ENCODE assay signal across 8 cellular contexts in the genomic region with DNA sequence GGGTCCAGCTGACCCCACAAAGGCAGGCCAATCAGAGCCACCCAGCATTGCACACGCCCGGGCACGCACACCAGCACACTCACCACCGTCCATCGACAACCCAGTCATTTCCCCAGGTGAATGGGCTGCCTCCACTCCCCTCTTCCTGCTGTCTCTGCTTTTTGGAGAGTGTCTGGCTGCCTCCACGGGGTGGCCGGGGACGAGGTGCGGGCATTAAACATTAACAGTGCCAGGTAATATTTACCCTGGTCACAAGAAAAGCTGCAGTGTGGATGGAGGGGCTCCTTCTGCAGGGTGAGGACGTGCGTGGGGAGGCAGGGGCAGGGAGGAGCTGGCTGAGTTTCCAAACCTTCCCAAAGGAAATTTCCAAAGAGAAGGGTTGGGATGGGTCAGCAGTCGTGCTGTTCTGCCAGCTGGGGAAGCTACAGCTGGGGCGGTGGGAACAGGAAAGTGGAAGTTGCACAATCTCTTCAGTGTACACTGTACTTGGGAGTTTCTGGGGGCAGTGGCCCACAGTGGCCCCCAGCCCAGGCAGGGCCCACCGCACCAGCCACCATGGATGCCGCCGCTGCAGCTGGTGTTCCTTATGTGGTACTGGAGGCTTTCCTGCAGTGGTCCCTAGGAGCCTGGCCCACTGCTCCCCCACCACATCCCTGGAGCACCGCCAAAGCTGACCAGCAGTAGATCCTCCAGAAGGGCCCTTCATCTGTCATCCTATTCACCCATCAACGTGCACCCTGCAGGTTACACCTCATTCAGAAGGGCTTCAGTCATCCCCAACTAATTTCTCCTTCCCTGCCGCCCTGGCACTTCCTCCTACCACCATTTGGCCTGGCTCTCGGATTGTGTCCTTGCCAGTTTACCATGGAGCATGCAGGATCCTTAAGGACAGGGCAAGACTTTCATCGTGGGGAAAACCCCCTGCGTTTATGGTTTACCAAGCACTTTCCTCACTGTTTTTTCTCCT. TPM values are rescaled to one million over a fixed set of nuclear protein-coding genes. Genes with fewer than 3 reads are reported as not detected.
DNase-seq lines count a peak whose midpoint lies in the region; ATAC-seq, FAIRE-seq and TF ChIP-seq lines count a peak whose summit lies in the region.

FXYD2 (minus strand) TSS at position 174 of the 967 bp plus-strand sequence; CDS start at position 108, 66 bp downstream.

- no peaks in the 10 kb centered on the region for H3K9me3 Mint-ChIP-seq in CD4-positive, alpha-beta T cell

- dilution Hi-C loops in endothelial cell of umbilical vein (cut with MboI; ENCODE audit: extremely low pct_ligation_motif_present, low sequenced_read_pairs): no loop called here

- H3K4me3 ChIP-seq in endothelial cell of umbilical vein (replicated peaks in 1 of 3; ENCODE audit: insufficient read depth in 1 of 3, low read depth in 1 of 3, low read length in 3 of 3): no peak within 1 kb of the TSS

- BruUV-seq in endothelial cell of umbilical vein (replicated peaks; lab: Mats Ljungman, UMichigan): no TSS peak

- H3K4me1 Mint-ChIP-seq in CD4-positive, alpha-beta T cell (ENCODE audit: low read depth): peaks cover 56% of the 10 kb centered on the region

- no peak within 1 kb of the TSS for H3K4me3 Mint-ChIP-seq in CD4-positive, alpha-beta T cell

- H4K20me1 ChIP-seq in endothelial cell of umbilical vein (replicated peaks; ENCODE audit: control insufficient read depth, extremely low read depth, insufficient read depth, low read length): no peaks in the 10 kb centered on the region

- no peaks in the 10 kb centered on the region for H3K79me2 ChIP-seq in endothelial cell of umbilical vein (ENCODE audit: control insufficient read depth, insufficient read depth, low read length)

- FAIRE-seq in endothelial cell of umbilical vein (lab: Jason Lieb, UNC): peak; percentile 42

- no peaks in the 10 kb centered on the region for H3K36me3 Mint-ChIP-seq in CD4-positive, alpha-beta T cell (ENCODE audit: low read depth)

- H3K9me1 ChIP-seq in endothelial cell of umbilical vein (replicated peaks; ENCODE audit: control insufficient read depth, extremely low read depth, insufficient read depth, low read length): no peaks in the 10 kb centered on the region

- peak within 1 kb of the TSS; percentile 83 for H2AFZ ChIP-seq in endothelial cell of umbilical vein (ENCODE audit: low read depth, low read length)

- peak within 1 kb of the TSS; percentile 47 for H3K4me2 ChIP-seq in endothelial cell of umbilical vein (ENCODE audit: insufficient read depth, low read length)

- H3K27ac Mint-ChIP-seq in CD4-positive, alpha-beta T cell: peak within 1 kb of the TSS; percentile 50

- H3K27ac ChIP-seq in CD4-positive, alpha-beta T cell (ENCODE audit: low read depth, low read length): no peak within 1 kb of the TSS
- H3K27ac ChIP-seq in endothelial cell of umbilical vein (ENCODE audit: insufficient read depth, low read depth, low read length): peak within 1 kb of the TSS; percentile 94

- TF ChIP-seq CTCF in CD4-positive, alpha-beta T cell (IDR thresholded peaks at IDR 0.05): no peak
- no peak for TF ChIP-seq CTCF in endothelial cell of umbilical vein (IDR thresholded peaks at IDR 0.05; ENCODE audit: extremely low read depth in 1 of 2, insufficient read depth in 1 of 2, low read depth in 1 of 2, low read length in 2 of 2)
- TF ChIP-seq CTCF in omental fat pad (IDR thresholded peaks at IDR 0.05): no peak

- DNase-seq in CD4-positive, alpha-beta T cell: peak in 1 of 10 experiments; percentile 24
- DNase-seq in NCI-H69 (lab: John Stamatoyannopoulos, UW) (peak; percentile 89), endothelial cell of umbilical vein (ENCODE audit: low read depth, low spot score) (peak; percentile 44), omental fat pad (ENCODE audit: low spot score) (peak; percentile 25), GDM1 (lab: John Stamatoyannopoulos, UW) (no peak), NCI-H146 (lab: John Stamatoyannopoulos, UW) (no peak), SHP77 (lab: John Stamatoyannopoulos, UW) (no peak)

- ATAC-seq in CD4-positive, alpha-beta T cell (ENCODE audit: poor library complexity): no peak
- no peak for ATAC-seq in omental fat pad (ENCODE audit: low FRiP score)
- no peak for ATAC-seq in HG02642 (IDR thresholded peaks at IDR 0.05; ENCODE audit: poor library complexity, unreplicated experiment)

- H3K27me3 ChIP-seq in CD4-positive, alpha-beta T cell (ENCODE audit: control insufficient read depth, insufficient read depth, low read length): no peaks in the 10 kb centered on the region
- H3K27me3 ChIP-seq in endothelial cell of umbilical vein (ENCODE audit: control insufficient read depth in 2 of 2, insufficient read depth in 2 of 2, low read length in 2 of 2): no peaks in the 10 kb centered on the region

- POLR2A ChIA-PET in CD4-positive, alpha-beta T cell (lab: Charles Lee): interaction anchor here (1.2 to 1.5 kb wide), 2 partner anchors 126 to 176 kb away, joined by 3 to 8 read pairs; no protein-coding TSS in a partner anchor
- POLR2A ChIA-PET in endothelial cell of umbilical vein (lab: Charles Lee): interaction anchor here (0.6 kb wide), 1 partner anchor 83 kb away, joined by 3 read pairs; no protein-coding TSS in a partner anchor

- peak within 1 kb of the TSS; percentile 52 for H3K9ac ChIP-seq in endothelial cell of umbilical vein (replicated peaks; ENCODE audit: extremely low read depth, insufficient read depth, low read length)

- intact Hi-C loops in CD4-positive, alpha-beta T cell (cut with DNase I, micrococcal nuclease): loop anchor here in 1 of 2 experiments (5.0 kb wide), 1 partner anchor 127 kb away; no protein-coding TSS in a partner anchor
- intact Hi-C loops in endothelial cell of umbilical vein (cut with micrococcal nuclease): loop anchor here (1.0 kb wide), 1 partner anchor 19 kb away; no protein-coding TSS in a partner anchor

- no peaks in the 10 kb centered on the region for H3K27me3 Mint-ChIP-seq in CD4-positive, alpha-beta T cell

- H3K36me3 ChIP-seq in endothelial cell of umbilical vein (ENCODE audit: control insufficient read depth in 2 of 2, extremely low read depth in 1 of 2, insufficient read depth in 2 of 2, low read length in 2 of 2): no peaks in the 10 kb centered on the region

- no peaks in the 10 kb centered on the region for H3K9me3 ChIP-seq in CD4-positive, alpha-beta T cell (ENCODE audit: control insufficient read depth, low read length)
- H3K9me3 ChIP-seq in endothelial cell of umbilical vein (replicated peaks; ENCODE audit: control insufficient read depth, insufficient read depth, low read length): no peaks in the 10 kb centered on the region

- TF ChIP-seq POLR2A in endothelial cell of umbilical vein (IDR thresholded peaks at IDR 0.05; ENCODE audit: low read depth, low read length): no peak

- peaks cover 31% of the 10 kb centered on the region for H3K4me1 ChIP-seq in endothelial cell of umbilical vein (ENCODE audit: control insufficient read depth, extremely low read depth, insufficient read depth, low read length)

- CTCF ChIA-PET in CD4-positive, alpha-beta T cell (lab: Charles Lee): interaction anchor here (3.5 kb wide), 1 partner anchor 16 kb away, joined by 21 read pairs; no protein-coding TSS in a partner anchor
- CTCF ChIA-PET in endothelial cell of umbilical vein (lab: Charles Lee): interaction anchor here (1.0 to 12.2 kb wide), 10 partner anchors 13 to 228 kb away, joined by 3 to 520 read pairs (median 8); no protein-coding TSS in a partner anchor

TF ChIP-seq in endothelial cell of umbilical vein, 7 proteins besides CTCF, POLR2A, EP300 and RAD21:
- TF ChIP-seq, protein P1, sequence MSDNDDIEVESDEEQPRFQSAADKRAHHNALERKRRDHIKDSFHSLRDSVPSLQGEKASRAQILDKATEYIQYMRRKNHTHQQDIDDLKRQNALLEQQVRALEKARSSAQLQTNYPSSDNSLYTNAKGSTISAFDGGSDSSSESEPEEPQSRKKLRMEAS (IDR thresholded peaks at IDR 0.05; ENCODE audit: insufficient read depth, insufficient read length): no peak
- no peak for TF ChIP-seq GATA2 (IDR thresholded peaks at IDR 0.05; ENCODE audit: insufficient read depth, insufficient read length, low read depth, low read length)
- TF ChIP-seq POLR2AphosphoS5 (IDR thresholded peaks at IDR 0.05; ENCODE audit: insufficient read depth, low read depth, low read length): no peak
- TF ChIP-seq JUN (IDR thresholded peaks at IDR 0.05; ENCODE audit: borderline replicate concordance, insufficient read depth, insufficient read length, low read depth): no peak
- TF ChIP-seq MYC (IDR thresholded peaks at IDR 0.05; ENCODE audit: low read depth, low read length): no peak
- TF ChIP-seq FOS (IDR thresholded peaks at IDR 0.05; ENCODE audit: borderline replicate concordance, insufficient read depth, low read length): no peak
- TF ChIP-seq EZH2 (IDR thresholded peaks at IDR 0.05; ENCODE audit: borderline replicate concordance, low read depth, low read length, severe bottlenecking): no peak
TF ChIP-seq in endothelial cell of umbilical vein: peak in this region for 0.

RNA-seq across cellular contexts. Expression of gene FXYD2, which starts in this region (rescaled TPM):
- 1 to 10 TPM; 1.7 to 2.1 TPM for total RNA-seq in CD4-positive, alpha-beta T cell
- total RNA-seq in endothelial cell of umbilical vein: 0.72 and 1.8 TPM in 2 replicates
- 0.99 and 1.9 TPM in 2 replicates for polyA plus RNA-seq in endothelial cell of umbilical vein
- 1.1 TPM in 2 replicates for polyA plus RNA-seq in endothelial cell of umbilical vein (2011; cell fraction: cytosol; rRNA removed)
- polyA plus RNA-seq in endothelial cell of umbilical vein (2011; cell fraction: nucleus; rRNA removed): 0.24 and 0.48 TPM in 2 replicates
- polyA plus RNA-seq in endothelial cell of umbilical vein (2012): 1.3 and 1.7 TPM in 2 replicates
- 0.58 and 1.1 TPM in 2 replicates for polyA minus RNA-seq in endothelial cell of umbilical vein
- polyA minus RNA-seq in endothelial cell of umbilical vein (2011; cell fraction: cytosol; rRNA and poly(A)+ RNA removed): not detected
- polyA minus RNA-seq in endothelial cell of umbilical vein (2011; cell fraction: nucleus; rRNA and poly(A)+ RNA removed): 1.1 TPM in 1 of 2 replicates, not detected in the other
- 1 to 10 TPM; 1.1 to 4.3 (median 2.0) TPM for total RNA-seq in omental fat pad

Comparison
In these comparisons a context has a peak if more than half of its experiments do, and no peak if none do; other contexts are left out.
1. DNase-seq: peak in NCI-H69 (single experiment), endothelial cell of umbilical vein (single experiment) and omental fat pad (single experiment); none in GDM1 (single experiment), NCI-H146 (single experiment) and SHP77 (0 of 2).